In genomic region chr1:66247415-66248208, GRCh38 we compare ENCODE assay signal across 10 cellular contexts.
DNase-seq lines count a peak whose midpoint lies in the region; ATAC-seq and TF ChIP-seq lines count a peak whose summit lies in the region.
"Had no signal": no experiment of that assay in that cellular context is flagged by ENCODE, and none has a peak within 500 bp of the region (broad histone marks: within the 10 kb centered on the region; RNA-seq: fewer than 3 reads in every experiment).

No MANE protein-coding gene starts in this region.

- peak overlapping the region; percentile 97 for H3K27ac Mint-ChIP-seq in activated CD8-positive, alpha-beta memory T cell treated with anti-CD3 and anti-CD28 coated beads, Interleukin-2, amount 10 ng/mL, durations not matched to agents 7 days and 5 days
- H3K27ac Mint-ChIP-seq: mesothelial cell of epicardium had no signal

- no peaks in the 10 kb centered on the region for H3K27me3 Mint-ChIP-seq in activated CD8-positive, alpha-beta memory T cell treated with anti-CD3 and anti-CD28 coated beads, Interleukin-2, amount 10 ng/mL, durations not matched to agents 7 days and 5 days

- H3K27ac ChIP-seq in substantia nigra (ENCODE audit: low read depth, low read length, poor library complexity, severe bottlenecking) (peak overlapping the region; percentile 87), breast epithelium (no peak overlapping the region)
- H3K27ac ChIP-seq: 22Rv1 had no signal

- H3K4me1 Mint-ChIP-seq in activated CD8-positive, alpha-beta memory T cell treated with anti-CD3 and anti-CD28 coated beads, Interleukin-2, amount 10 ng/mL, durations not matched to agents 7 days and 5 days = peaks cover 56% of the 10 kb centered on the region

- no peak for TF ChIP-seq CTCF in breast epithelium (IDR thresholded peaks at IDR 0.05)

- no peaks in the 10 kb centered on the region for H3K27me3 ChIP-seq in breast epithelium

- peaks cover 0 to 3% of the 10 kb centered on the region in 2 donors for H3K4me1 ChIP-seq in breast epithelium

- H3K4me3 Mint-ChIP-seq in activated CD8-positive, alpha-beta memory T cell treated with anti-CD3 and anti-CD28 coated beads, Interleukin-2, amount 10 ng/mL, durations not matched to agents 7 days and 5 days = peak overlapping the region; percentile 82
- H3K4me3 Mint-ChIP-seq: mesothelial cell of epicardium had no signal

- peak; percentile 74 for DNase-seq in activated CD8-positive, alpha-beta memory T cell treated with anti-CD3 and anti-CD28 coated beads, Interleukin-2, amount 10 ng/mL, durations not matched to agents 7 days and 5 days
- no peak for DNase-seq in activated CD8-positive, alpha-beta memory T cell treated with anti-CD3 and anti-CD28 coated beads for 24 hours
- peak; percentile 59 to 65 for DNase-seq in activated T-cell treated with anti-CD3 and anti-CD28 coated beads, Interleukin-2, amount 50 U/mL, for 48 hours
- no peak for DNase-seq in substantia nigra (lab: John Stamatoyannopoulos, UW)
- DNase-seq in GM19240 (ENCODE audit: insufficient read length, low spot score) = no peak
- no peak for DNase-seq in breast epithelium (ENCODE audit: low spot score in 2 of 2)
- no peak for DNase-seq in amniotic stem cell (lab: John Stamatoyannopoulos, UW)

- CTCF ChIA-PET in activated CD8-positive, alpha-beta memory T cell treated with anti-CD3 and anti-CD28 coated beads, Interleukin-2, amount 10 ng/mL, durations not matched to agents 7 days and 5 days (lab: Charles Lee) = interaction anchor here (0.7 to 20.4 kb wide), 14 partner anchors 9 to 284 kb away, joined by 3 to 406 read pairs (median 5); no protein-coding TSS in a partner anchor

- peak; percentile 82 for ATAC-seq in activated CD8-positive, alpha-beta memory T cell treated with anti-CD3 and anti-CD28 coated beads, Interleukin-2, amount 10 ng/mL, durations not matched to agents 7 days and 5 days
- peak; percentile 48 for ATAC-seq in HG03108 (IDR thresholded peaks at IDR 0.05; ENCODE audit: unreplicated experiment)

- no peaks in the 10 kb centered on the region for H3K36me3 ChIP-seq in breast epithelium

- H3K9me3 ChIP-seq in breast epithelium = no peaks in the 10 kb centered on the region

- H3K36me3 Mint-ChIP-seq in activated CD8-positive, alpha-beta memory T cell treated with anti-CD3 and anti-CD28 coated beads, Interleukin-2, amount 10 ng/mL, durations not matched to agents 7 days and 5 days = no peaks in the 10 kb centered on the region
- H3K36me3 Mint-ChIP-seq: mesothelial cell of epicardium had no signal

- TF ChIP-seq POLR2A in breast epithelium (IDR thresholded peaks at IDR 0.05) = no peak

- no peak overlapping the region for H3K4me3 ChIP-seq in breast epithelium

- no peaks in the 10 kb centered on the region for H3K9me3 Mint-ChIP-seq in activated CD8-positive, alpha-beta memory T cell treated with anti-CD3 and anti-CD28 coated beads, Interleukin-2, amount 10 ng/mL, durations not matched to agents 7 days and 5 days (ENCODE audit: low read depth)
- H3K9me3 Mint-ChIP-seq: mesothelial cell of epicardium had no signal

- intact Hi-C loops in breast epithelium (cut with DNase I; ENCODE audit: low total_unique reads) = no loop called here

Comparison
In these comparisons a context has a peak if more than half of its experiments do, and no peak if none do; other contexts are left out.
1. DNase-seq: peak in activated CD8-positive, alpha-beta memory T cell treated with anti-CD3 and anti-CD28 coated beads, Interleukin-2, amount 10 ng/mL, durations not matched to agents 7 days and 5 days (single experiment) and activated T-cell treated with anti-CD3 and anti-CD28 coated beads, Interleukin-2, amount 50 U/mL, for 48 hours (2 of 2); none in activated CD8-positive, alpha-beta memory T cell treated with anti-CD3 and anti-CD28 coated beads for 24 hours (single experiment), substantia nigra (0 of 49), GM19240 (single experiment), breast epithelium (0 of 2) and amniotic stem cell (single experiment).